In genomic region chr14:67391266-67391665, GRCh38 we compare ENCODE assay signal across 19 cellular contexts. TPM values are rescaled to one million over a fixed set of nuclear protein-coding genes. Genes with fewer than 3 reads are reported as not detected.
DNase-seq lines count a peak whose midpoint lies in the region; ATAC-seq, FAIRE-seq and TF ChIP-seq lines count a peak whose summit lies in the region.
"Had no signal": no experiment of that assay in that cellular context is flagged by ENCODE, and none has a peak within 500 bp of the region (broad histone marks: within the 10 kb centered on the region; RNA-seq: fewer than 3 reads in every experiment).

No MANE protein-coding gene starts in this region.

- H3K79me2 ChIP-seq in DND-41 (ENCODE audit: insufficient read depth, low read length) (no peaks in the 10 kb centered on the region), K562 (ENCODE audit: control insufficient read depth, insufficient read depth, low read length) (no peaks in the 10 kb centered on the region), parathyroid adenoma (no peaks in the 10 kb centered on the region)

- H4K20me1 ChIP-seq in DND-41 (ENCODE audit: insufficient read depth, low read length) (no peaks in the 10 kb centered on the region), K562 (replicated peaks; ENCODE audit: control insufficient read depth, insufficient read depth, low read length) (no peaks in the 10 kb centered on the region)

- H3K27ac ChIP-seq in DND-41 (ENCODE audit: low read length) (no peak overlapping the region), KOPT-K1 (ENCODE audit: low read depth, low read length, poor library complexity, severe bottlenecking) (peak overlapping the region; percentile 68), K562 (ENCODE audit: extremely low read depth, low read depth, low read length) (no peak overlapping the region), parathyroid adenoma (peak overlapping the region; percentile 48)
- H3K27ac ChIP-seq: SJSA1 had no signal

- TF ChIP-seq RAD21 in K562 (CRISPR knock-in tag; conservative IDR thresholded peaks at IDR 0.05 in 1 of 2, IDR thresholded peaks at IDR 0.05 in 1 of 2), result no peak

- H3K4me2 ChIP-seq in DND-41 (ENCODE audit: insufficient read depth, low read length) (no peak overlapping the region), K562 (ENCODE audit: insufficient read depth, low read length) (peak overlapping the region; percentile 35; the same call in 1 of the 2 replicates), parathyroid adenoma (ENCODE audit: low read length) (peak overlapping the region; percentile 4)

- no peak overlapping the region for H3K4me3 ChIP-seq in DND-41 (ENCODE audit: low read depth in 1 of 2, low read length in 2 of 2)
- H3K4me3 ChIP-seq in K562, result no peak overlapping the region
- H3K4me3 ChIP-seq in parathyroid adenoma (ENCODE audit: low read depth, low read length), result no peak overlapping the region
- H3K4me3 ChIP-seq: SJSA1 had no signal

- no peaks in the 10 kb centered on the region for H3K9me1 ChIP-seq in K562 (ENCODE audit: control insufficient read depth, insufficient read depth, low read length)

- no TSS peak for BruUV-seq in K562 (replicated peaks; lab: Mats Ljungman, UMichigan)

- POLR2A ChIA-PET in K562 (lab: Yijun Ruan, JAX), result interaction anchor here (0.7 to 1.8 kb wide), 4 partner anchors 16 to 1196 kb away, joined by 3 to 4 read pairs (median 4); partner anchors contain the start of gene ATP6V1D

- H3K9ac ChIP-seq in DND-41 (ENCODE audit: low read depth, low read length) (no peak overlapping the region), K562 (ENCODE audit: insufficient read depth in 1 of 2, low read depth in 2 of 2, low read length in 2 of 2) (peak overlapping the region in 1 of 2 experiments; percentile 2; a peak in 1 of 4 replicates), parathyroid adenoma (no peak overlapping the region)

- no peak for TF ChIP-seq CTCF in DND-41 (IDR thresholded peaks at IDR 0.05; ENCODE audit: borderline replicate concordance, extremely low read depth, low read length, poor library complexity, severe bottlenecking)
- no peak for TF ChIP-seq CTCF in K562 (IDR thresholded peaks at IDR 0.05 in 2 of 3, conservative IDR thresholded peaks at IDR 0.05 in 1 of 3; ENCODE audit: insufficient read depth in 2 of 3, low read depth in 1 of 3, low read length in 3 of 3)
- no peak for TF ChIP-seq CTCF in parathyroid adenoma (IDR thresholded peaks at IDR 0.05)

- no peak overlapping the region for H2AFZ ChIP-seq in DND-41 (ENCODE audit: low read depth, low read length)
- H2AFZ ChIP-seq in K562 (ENCODE audit: low read depth, low read length), result peak overlapping the region; percentile 64
- peak overlapping the region; percentile 58 for H2AFZ ChIP-seq in parathyroid adenoma

- in situ Hi-C loops in K562 (cut with MboI), result no loop called here

- no peak for TF ChIP-seq POLR2A in K562 (conservative IDR thresholded peaks at IDR 0.05)

- H3K36me3 ChIP-seq in DND-41 (ENCODE audit: insufficient read depth, low read length) (peaks cover 6% of the 10 kb centered on the region; the same call in 1 of the 2 replicates), KOPT-K1 (ENCODE audit: insufficient read depth, low read length) (peaks cover 20% of the 10 kb centered on the region), K562 (ENCODE audit: control insufficient read depth, insufficient read depth, low read length) (peaks cover 9% of the 10 kb centered on the region; the same call in 1 of the 3 replicates), parathyroid adenoma (ENCODE audit: control insufficient read depth, insufficient read depth, low read length) (no peaks in the 10 kb centered on the region)
- H3K36me3 ChIP-seq: BE2C had no signal

- FAIRE-seq in K562 (lab: Jason Lieb, UNC), result peak; percentile 75
- FAIRE-seq: G401.6, GM12892 had no signal

- intact Hi-C loops in K562 (cut with micrococcal nuclease), result no loop called here

- 10% methylated on average over 5 of the region's 6 CpGs for WGBS in K562 (ENCODE audit: insufficient coverage, low coverage, missing lambda C conversion rate)

- CTCF ChIA-PET in K562 (lab: Yijun Ruan, JAX; ENCODE audit: low intra/inter-chr PET ratio), result no interaction called here

- 0 out of 2 replicates have a peak, but pooled peaks have one; percentile 37 for TF ChIP-seq EP300 in K562 (IDR thresholded peaks at IDR 0.05; ENCODE audit: low read length)

- H3K9me3 ChIP-seq in DND-41 (ENCODE audit: insufficient read depth, low read length, severe bottlenecking), result no peaks in the 10 kb centered on the region
- H3K9me3 ChIP-seq in KOPT-K1 (ENCODE audit: insufficient read depth, low read length, poor library complexity, severe bottlenecking), result no peaks in the 10 kb centered on the region
- no peaks in the 10 kb centered on the region for H3K9me3 ChIP-seq in K562 (replicated peaks; ENCODE audit: control insufficient read depth, insufficient read depth, low read depth, low read length)
- no peaks in the 10 kb centered on the region for H3K9me3 ChIP-seq in parathyroid adenoma (ENCODE audit: control insufficient read depth, low read length)
- H3K9me3 ChIP-seq: BE2C, SJSA1 had no signal

- H3K4me1 ChIP-seq in DND-41 (ENCODE audit: insufficient read depth, low read length), result no peaks in the 10 kb centered on the region
- peaks cover 21 to 23% of the 10 kb centered on the region in 2 experiments; a peak in 4 of 5 replicates for H3K4me1 ChIP-seq in K562 (replicated peaks in 1 of 2; ENCODE audit: control insufficient read depth in 2 of 2, insufficient read depth in 2 of 2, low read length in 2 of 2)
- H3K4me1 ChIP-seq in parathyroid adenoma, result peaks cover 19% of the 10 kb centered on the region
- H3K4me1 ChIP-seq: BE2C had no signal

- H3K27me3 ChIP-seq in DND-41 (ENCODE audit: insufficient read depth, low read length, poor library complexity), result no peaks in the 10 kb centered on the region
- no peaks in the 10 kb centered on the region for H3K27me3 ChIP-seq in K562 (ENCODE audit: control insufficient read depth in 2 of 2, insufficient read depth in 2 of 2, low read length in 2 of 2)
- H3K27me3 ChIP-seq in parathyroid adenoma (ENCODE audit: control insufficient read depth, insufficient read depth, low read length), result no peaks in the 10 kb centered on the region
- H3K27me3 ChIP-seq: BE2C, SJSA1 had no signal

- peak; percentile 69 for ATAC-seq in DND-41 (ENCODE audit: insufficient read depth, low read depth)
- peak; percentile 77 for ATAC-seq in K562

- DNase-seq in DND-41 (peak; percentile 13), K562 (ENCODE audit: extremely low read depth in 1 of 4, low spot score in 3 of 4) (peak; percentile 51 to 85 (median 72)), NCI-H82 (lab: John Stamatoyannopoulos, UW) (no peak), iPS-NIHi11 (ENCODE audit: low spot score) (no peak)
- no peak for DNase-seq in activated T-cell treated with anti-CD3 and anti-CD28 coated beads, Interleukin-2, amount 50 U/mL, for 1 hour
- DNase-seq: BE2C, HCEC 1CT, IMR-90, NCI-H1436 treated with DMSO at 0.1 percent for 48 hours, NCI-H2081 treated with DMSO at 0.1 percent for 48 hours, NCI-H2227 treated with DMSO at 0.1 percent for 48 hours, NCI-H524 treated with DMSO at 0.1 percent for 48 hours, RPMI8226 had no signal

RNA-seq across cellular contexts. Expression of gene PLEK2, which starts 20.7 kb away (rescaled TPM):
- total RNA-seq in K562 (2011; cell fraction: chromatin; rRNA removed; ENCODE audit: low replicate concordance), result not detected in 2 replicates
- not detected in 2 replicates for total RNA-seq in K562 (2011; cell fraction: nucleolus; rRNA removed)
- not detected in 2 replicates for total RNA-seq in K562 (2011; cell fraction: nucleoplasm; rRNA removed)
- total RNA-seq in K562 (2014; rRNA removed), result not detected in 2 replicates
- not detected in 2 replicates for total RNA-seq in K562 (2014; rRNA removed; fragmentation: Illumina TruSeq; extraction: Trizol)
- not detected in 2 replicates for total RNA-seq in K562 (2015; rRNA removed; fragmentation: Illumina TruSeq; extraction: Trizol)
- total RNA-seq in K562 (2021), result not detected in 2 replicates
- not detected in 2 replicates for polyA plus RNA-seq in K562 (2011; rRNA removed)
- polyA plus RNA-seq in K562 (2011; cell fraction: cytosol; rRNA removed), result not detected in 2 replicates
- polyA plus RNA-seq in K562 (2011; cell fraction: nucleus; rRNA removed), result not detected in 2 replicates
- not detected in 2 replicates for polyA plus RNA-seq in K562 (2012)
- not detected in 2 replicates for polyA plus RNA-seq in K562 (2014; fragmentation: Illumina TruSeq; extraction: Trizol)
- not detected for polyA plus RNA-seq in K562 (2014; fragmentation: Nextera tagmentation; extraction: Ambion mirVana)
- not detected in 2 replicates for polyA plus RNA-seq in K562 (2014; rRNA removed)
- polyA minus RNA-seq in K562 (2011; rRNA and poly(A)+ RNA removed), result not detected in 2 replicates
- polyA minus RNA-seq in K562 (2011; cell fraction: cytosol; rRNA and poly(A)+ RNA removed), result 2.3 TPM in 1 of 2 replicates, not detected in the other
- polyA minus RNA-seq in K562 (2011; cell fraction: nucleus; rRNA and poly(A)+ RNA removed), result not detected in 2 replicates
- total RNA-seq: OCI-LY7 had no signal

RNA-seq across cellular contexts. Expression of gene EIF2S1, which starts 31.1 kb away (rescaled TPM):
- 14.2 and 42.2 TPM in 2 replicates for total RNA-seq in K562 (2011; cell fraction: chromatin; rRNA removed; ENCODE audit: low replicate concordance)
- 11.5 and 17.4 TPM in 2 replicates for total RNA-seq in K562 (2011; cell fraction: nucleolus; rRNA removed)
- 19.8 and 22.3 TPM in 2 replicates for total RNA-seq in K562 (2011; cell fraction: nucleoplasm; rRNA removed)
- total RNA-seq in K562 (2014; rRNA removed), result 362 and 424 TPM in 2 replicates
- 344 and 380 TPM in 2 replicates for total RNA-seq in K562 (2014; rRNA removed; fragmentation: Illumina TruSeq; extraction: Trizol)
- 311 and 332 TPM in 2 replicates for total RNA-seq in K562 (2015; rRNA removed; fragmentation: Illumina TruSeq; extraction: Trizol)
- total RNA-seq in K562 (2021), result 234 and 237 TPM in 2 replicates
- polyA plus RNA-seq in K562 (2011; rRNA removed), result 147 and 314 TPM in 2 replicates
- 30.9 and 61.0 TPM in 2 replicates for polyA plus RNA-seq in K562 (2011; cell fraction: cytosol; rRNA removed)
- polyA plus RNA-seq in K562 (2011; cell fraction: nucleus; rRNA removed), result 22.8 and 35.5 TPM in 2 replicates
- polyA plus RNA-seq in K562 (2012), result 101 and 349 TPM in 2 replicates
- 216 and 275 TPM in 2 replicates for polyA plus RNA-seq in K562 (2014; fragmentation: Illumina TruSeq; extraction: Trizol)
- polyA plus RNA-seq in K562 (2014; fragmentation: Nextera tagmentation; extraction: Ambion mirVana), result 1,000 to 10,000 TPM in 1 of 2 experiments, 100 to 1,000 TPM in 1; 717 to 1,018 TPM
- polyA plus RNA-seq in K562 (2014; rRNA removed), result 310 and 331 TPM in 2 replicates
- polyA minus RNA-seq in K562 (2011; rRNA and poly(A)+ RNA removed), result 281 and 389 TPM in 2 replicates
- polyA minus RNA-seq in K562 (2011; cell fraction: cytosol; rRNA and poly(A)+ RNA removed), result 73.4 and 109 TPM in 2 replicates
- polyA minus RNA-seq in K562 (2011; cell fraction: nucleus; rRNA and poly(A)+ RNA removed), result 17.9 and 25.2 TPM in 2 replicates

RNA-seq across cellular contexts. Expression of gene ATP6V1D, which starts 31.7 kb away (rescaled TPM):
- total RNA-seq in K562 (2011; cell fraction: chromatin; rRNA removed; ENCODE audit: low replicate concordance), result 29.4 and 58.7 TPM in 2 replicates
- 23.3 and 33.2 TPM in 2 replicates for total RNA-seq in K562 (2011; cell fraction: nucleolus; rRNA removed)
- 32.0 and 46.9 TPM in 2 replicates for total RNA-seq in K562 (2011; cell fraction: nucleoplasm; rRNA removed)
- total RNA-seq in K562 (2014; rRNA removed) (35.5 and 41.2 TPM in 2 replicates), K562 (2014; rRNA removed; fragmentation: Illumina TruSeq; extraction: Trizol) (56.9 and 71.0 TPM in 2 replicates), K562 (2015; rRNA removed; fragmentation: Illumina TruSeq; extraction: Trizol) (57.2 and 60.1 TPM in 2 replicates), K562 (2021) (30.4 and 36.6 TPM in 2 replicates)
- polyA plus RNA-seq in K562 (2011; rRNA removed) (29.5 and 49.6 TPM in 2 replicates), K562 (2014; fragmentation: Illumina TruSeq; extraction: Trizol) (38.6 and 42.6 TPM in 2 replicates), K562 (2014; fragmentation: Nextera tagmentation; extraction: Ambion mirVana) (10 to 100 TPM; 86.3 to 91.0 TPM), K562 (2014; rRNA removed) (35.5 and 50.0 TPM in 2 replicates)
- polyA plus RNA-seq in K562 (2011; cell fraction: cytosol; rRNA removed), result 13.4 and 18.1 TPM in 2 replicates
- polyA plus RNA-seq in K562 (2011; cell fraction: nucleus; rRNA removed), result 11.6 and 12.8 TPM in 2 replicates
- 35.5 and 40.0 TPM in 2 replicates for polyA plus RNA-seq in K562 (2012)
- polyA minus RNA-seq in K562 (2011; rRNA and poly(A)+ RNA removed), result 29.9 and 41.6 TPM in 2 replicates
- 20.2 and 30.2 TPM in 2 replicates for polyA minus RNA-seq in K562 (2011; cell fraction: cytosol; rRNA and poly(A)+ RNA removed)
- 21.9 and 22.6 TPM in 2 replicates for polyA minus RNA-seq in K562 (2011; cell fraction: nucleus; rRNA and poly(A)+ RNA removed)

Comparison
In these comparisons a context has a peak if more than half of its experiments do, and no peak if none do; other contexts are left out.
1. DNase-seq: peak in DND-41 (single experiment) and K562 (4 of 4); none in NCI-H82 (single experiment), activated T-cell treated with anti-CD3 and anti-CD28 coated beads, Interleukin-2, amount 50 U/mL, for 1 hour (single experiment) and iPS-NIHi11 (single experiment).
2. H3K27ac ChIP-seq: peak in KOPT-K1 (single experiment) and parathyroid adenoma (single experiment); none in DND-41 (single experiment) and K562 (single experiment).